Comparison of ENCODE assay signal across 1 cellular context in the genomic region with DNA sequence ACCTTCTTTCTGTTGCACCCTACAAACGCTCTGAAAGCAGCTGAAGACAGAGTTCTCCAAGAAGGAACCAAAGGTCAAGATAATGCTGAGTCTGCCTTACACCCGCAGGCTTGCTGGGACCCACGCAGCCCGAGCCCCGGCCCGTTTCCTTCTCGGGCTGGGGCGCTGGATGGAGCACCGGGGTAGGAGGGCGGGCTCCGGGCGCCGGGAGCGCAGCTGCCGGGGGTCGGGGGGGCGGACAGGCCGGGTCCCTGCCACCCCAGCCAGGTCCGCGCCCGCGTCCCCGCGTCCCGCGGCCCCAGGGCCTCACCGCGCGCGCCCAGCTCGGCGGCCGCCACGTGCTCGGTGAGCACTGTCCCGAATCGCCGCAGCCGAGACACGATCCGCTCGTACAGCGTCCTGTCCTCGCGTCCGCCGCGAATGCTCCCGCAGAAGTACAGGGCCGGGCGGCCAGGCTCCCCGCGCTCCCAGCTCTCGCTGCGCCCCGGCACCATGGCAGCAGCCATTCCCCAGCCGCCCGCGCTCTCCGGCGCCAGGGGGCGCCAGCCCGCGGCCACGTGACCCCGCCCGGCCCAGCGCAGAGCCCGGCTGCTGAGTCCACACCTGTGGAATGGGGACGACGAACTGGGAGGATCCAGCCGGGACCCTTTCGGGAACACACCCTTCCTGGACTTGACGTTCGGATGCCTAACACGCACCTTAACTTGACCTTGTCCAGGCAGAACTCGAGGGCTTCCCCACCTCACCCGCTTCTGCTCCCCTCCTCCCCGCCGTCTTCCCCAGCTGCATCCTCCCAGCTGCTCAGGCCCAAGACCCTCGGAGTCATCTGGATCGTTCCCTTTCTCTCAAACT.
TF ChIP-seq lines count a peak whose summit lies in the region.

A gene with protein sequence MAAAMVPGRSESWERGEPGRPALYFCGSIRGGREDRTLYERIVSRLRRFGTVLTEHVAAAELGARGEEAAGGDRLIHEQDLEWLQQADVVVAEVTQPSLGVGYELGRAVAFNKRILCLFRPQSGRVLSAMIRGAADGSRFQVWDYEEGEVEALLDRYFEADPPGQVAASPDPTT (minus strand): TSS at position 531 of the 852 bp plus-strand sequence. CDS start 25 bp downstream, at position 506.

TF ChIP-seq in HEK293, 187 proteins besides CTCF, POLR2A, EP300 and RAD21 (continued from another document and continues in another):
- TF ChIP-seq ZNF544 (tag by site-specific recombination; IDR thresholded peaks at IDR 0.05) (no peak), ZNF112 (tag by site-specific recombination; IDR thresholded peaks at IDR 0.05) (no peak), YY2 (tag by site-specific recombination; IDR thresholded peaks at IDR 0.05) (peak; percentile 69), ZNF132 (tag by site-specific recombination; IDR thresholded peaks at IDR 0.05; ENCODE audit: borderline replicate concordance) (no peak), ZBTB17 (tag by site-specific recombination; IDR thresholded peaks at IDR 0.05) (peak; percentile 46), ZNF311 (tag by site-specific recombination; IDR thresholded peaks at IDR 0.05; ENCODE audit: borderline replicate concordance) (no peak), ZNF529 (tag by site-specific recombination; IDR thresholded peaks at IDR 0.05; ENCODE audit: insufficient replicate concordance) (no peak), HOXC10 (CRISPR knock-in tag; IDR thresholded peaks at IDR 0.05) (0 out of 2 replicates have a peak, but pooled peaks have one; percentile 67), ZNF596 (tag by site-specific recombination; IDR thresholded peaks at IDR 0.05) (peak; percentile 51), ZNF555 (tag by site-specific recombination; conservative IDR thresholded peaks at IDR 0.05) (no peak), ZNF157 (tag by site-specific recombination; IDR thresholded peaks at IDR 0.05) (no peak), OVOL3 (tag by site-specific recombination; IDR thresholded peaks at IDR 0.05) (no peak), MYNN (tag by site-specific recombination; IDR thresholded peaks at IDR 0.05; ENCODE audit: borderline replicate concordance) (no peak), ZSCAN30 (tag by site-specific recombination; IDR thresholded peaks at IDR 0.05) (peak; percentile 98), ZNF2 (tag by site-specific recombination; IDR thresholded peaks at IDR 0.05) (0 out of 2 replicates have a peak, but pooled peaks have one; percentile 63), SP2 (tag by site-specific recombination; IDR thresholded peaks at IDR 0.05) (no peak), ZNF548 (tag by site-specific recombination; IDR thresholded peaks at IDR 0.05) (no peak), ZNF37A (tag by site-specific recombination; IDR thresholded peaks at IDR 0.05) (no peak), ZNF248 (tag by site-specific recombination; IDR thresholded peaks at IDR 0.05) (no peak), ZNF530 (tag by site-specific recombination; IDR thresholded peaks at IDR 0.05; ENCODE audit: low read depth) (no peak), GLI4 (tag by site-specific recombination; IDR thresholded peaks at IDR 0.05) (no peak), ZNF549 (tag by site-specific recombination; IDR thresholded peaks at IDR 0.05) (no peak), KLF8 (tag by site-specific recombination; IDR thresholded peaks at IDR 0.05) (peak; percentile 45; the same call in 1 of the 2 replicates), SETDB1 (IDR thresholded peaks at IDR 0.05; ENCODE audit: insufficient read length, low read length) (no peak), ZNF184 (tag by site-specific recombination; IDR thresholded peaks at IDR 0.05) (peak; percentile 67; the same call in 1 of the 2 replicates), ZNF521 (tag by site-specific recombination; IDR thresholded peaks at IDR 0.05) (no peak)
- TF ChIP-seq, protein P1, sequence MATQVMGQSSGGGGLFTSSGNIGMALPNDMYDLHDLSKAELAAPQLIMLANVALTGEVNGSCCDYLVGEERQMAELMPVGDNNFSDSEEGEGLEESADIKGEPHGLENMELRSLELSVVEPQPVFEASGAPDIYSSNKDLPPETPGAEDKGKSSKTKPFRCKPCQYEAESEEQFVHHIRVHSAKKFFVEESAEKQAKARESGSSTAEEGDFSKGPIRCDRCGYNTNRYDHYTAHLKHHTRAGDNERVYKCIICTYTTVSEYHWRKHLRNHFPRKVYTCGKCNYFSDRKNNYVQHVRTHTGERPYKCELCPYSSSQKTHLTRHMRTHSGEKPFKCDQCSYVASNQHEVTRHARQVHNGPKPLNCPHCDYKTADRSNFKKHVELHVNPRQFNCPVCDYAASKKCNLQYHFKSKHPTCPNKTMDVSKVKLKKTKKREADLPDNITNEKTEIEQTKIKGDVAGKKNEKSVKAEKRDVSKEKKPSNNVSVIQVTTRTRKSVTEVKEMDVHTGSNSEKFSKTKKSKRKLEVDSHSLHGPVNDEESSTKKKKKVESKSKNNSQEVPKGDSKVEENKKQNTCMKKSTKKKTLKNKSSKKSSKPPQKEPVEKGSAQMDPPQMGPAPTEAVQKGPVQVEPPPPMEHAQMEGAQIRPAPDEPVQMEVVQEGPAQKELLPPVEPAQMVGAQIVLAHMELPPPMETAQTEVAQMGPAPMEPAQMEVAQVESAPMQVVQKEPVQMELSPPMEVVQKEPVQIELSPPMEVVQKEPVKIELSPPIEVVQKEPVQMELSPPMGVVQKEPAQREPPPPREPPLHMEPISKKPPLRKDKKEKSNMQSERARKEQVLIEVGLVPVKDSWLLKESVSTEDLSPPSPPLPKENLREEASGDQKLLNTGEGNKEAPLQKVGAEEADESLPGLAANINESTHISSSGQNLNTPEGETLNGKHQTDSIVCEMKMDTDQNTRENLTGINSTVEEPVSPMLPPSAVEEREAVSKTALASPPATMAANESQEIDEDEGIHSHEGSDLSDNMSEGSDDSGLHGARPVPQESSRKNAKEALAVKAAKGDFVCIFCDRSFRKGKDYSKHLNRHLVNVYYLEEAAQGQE (tag by site-specific recombination; IDR thresholded peaks at IDR 0.05): no peak
- TF ChIP-seq, protein P2, sequence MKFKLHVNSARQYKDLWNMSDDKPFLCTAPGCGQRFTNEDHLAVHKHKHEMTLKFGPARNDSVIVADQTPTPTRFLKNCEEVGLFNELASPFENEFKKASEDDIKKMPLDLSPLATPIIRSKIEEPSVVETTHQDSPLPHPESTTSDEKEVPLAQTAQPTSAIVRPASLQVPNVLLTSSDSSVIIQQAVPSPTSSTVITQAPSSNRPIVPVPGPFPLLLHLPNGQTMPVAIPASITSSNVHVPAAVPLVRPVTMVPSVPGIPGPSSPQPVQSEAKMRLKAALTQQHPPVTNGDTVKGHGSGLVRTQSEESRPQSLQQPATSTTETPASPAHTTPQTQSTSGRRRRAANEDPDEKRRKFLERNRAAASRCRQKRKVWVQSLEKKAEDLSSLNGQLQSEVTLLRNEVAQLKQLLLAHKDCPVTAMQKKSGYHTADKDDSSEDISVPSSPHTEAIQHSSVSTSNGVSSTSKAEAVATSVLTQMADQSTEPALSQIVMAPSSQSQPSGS (tag by site-specific recombination; IDR thresholded peaks at IDR 0.05; ENCODE audit: low read depth): no peak
- TF ChIP-seq, protein P3, sequence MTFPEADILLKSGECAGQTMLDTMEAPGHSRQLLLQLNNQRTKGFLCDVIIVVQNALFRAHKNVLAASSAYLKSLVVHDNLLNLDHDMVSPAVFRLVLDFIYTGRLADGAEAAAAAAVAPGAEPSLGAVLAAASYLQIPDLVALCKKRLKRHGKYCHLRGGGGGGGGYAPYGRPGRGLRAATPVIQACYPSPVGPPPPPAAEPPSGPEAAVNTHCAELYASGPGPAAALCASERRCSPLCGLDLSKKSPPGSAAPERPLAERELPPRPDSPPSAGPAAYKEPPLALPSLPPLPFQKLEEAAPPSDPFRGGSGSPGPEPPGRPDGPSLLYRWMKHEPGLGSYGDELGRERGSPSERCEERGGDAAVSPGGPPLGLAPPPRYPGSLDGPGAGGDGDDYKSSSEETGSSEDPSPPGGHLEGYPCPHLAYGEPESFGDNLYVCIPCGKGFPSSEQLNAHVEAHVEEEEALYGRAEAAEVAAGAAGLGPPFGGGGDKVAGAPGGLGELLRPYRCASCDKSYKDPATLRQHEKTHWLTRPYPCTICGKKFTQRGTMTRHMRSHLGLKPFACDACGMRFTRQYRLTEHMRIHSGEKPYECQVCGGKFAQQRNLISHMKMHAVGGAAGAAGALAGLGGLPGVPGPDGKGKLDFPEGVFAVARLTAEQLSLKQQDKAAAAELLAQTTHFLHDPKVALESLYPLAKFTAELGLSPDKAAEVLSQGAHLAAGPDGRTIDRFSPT (tag by site-specific recombination; IDR thresholded peaks at IDR 0.05): peak; percentile 37; the same call in 1 of the 2 replicates
- TF ChIP-seq, protein P4, sequence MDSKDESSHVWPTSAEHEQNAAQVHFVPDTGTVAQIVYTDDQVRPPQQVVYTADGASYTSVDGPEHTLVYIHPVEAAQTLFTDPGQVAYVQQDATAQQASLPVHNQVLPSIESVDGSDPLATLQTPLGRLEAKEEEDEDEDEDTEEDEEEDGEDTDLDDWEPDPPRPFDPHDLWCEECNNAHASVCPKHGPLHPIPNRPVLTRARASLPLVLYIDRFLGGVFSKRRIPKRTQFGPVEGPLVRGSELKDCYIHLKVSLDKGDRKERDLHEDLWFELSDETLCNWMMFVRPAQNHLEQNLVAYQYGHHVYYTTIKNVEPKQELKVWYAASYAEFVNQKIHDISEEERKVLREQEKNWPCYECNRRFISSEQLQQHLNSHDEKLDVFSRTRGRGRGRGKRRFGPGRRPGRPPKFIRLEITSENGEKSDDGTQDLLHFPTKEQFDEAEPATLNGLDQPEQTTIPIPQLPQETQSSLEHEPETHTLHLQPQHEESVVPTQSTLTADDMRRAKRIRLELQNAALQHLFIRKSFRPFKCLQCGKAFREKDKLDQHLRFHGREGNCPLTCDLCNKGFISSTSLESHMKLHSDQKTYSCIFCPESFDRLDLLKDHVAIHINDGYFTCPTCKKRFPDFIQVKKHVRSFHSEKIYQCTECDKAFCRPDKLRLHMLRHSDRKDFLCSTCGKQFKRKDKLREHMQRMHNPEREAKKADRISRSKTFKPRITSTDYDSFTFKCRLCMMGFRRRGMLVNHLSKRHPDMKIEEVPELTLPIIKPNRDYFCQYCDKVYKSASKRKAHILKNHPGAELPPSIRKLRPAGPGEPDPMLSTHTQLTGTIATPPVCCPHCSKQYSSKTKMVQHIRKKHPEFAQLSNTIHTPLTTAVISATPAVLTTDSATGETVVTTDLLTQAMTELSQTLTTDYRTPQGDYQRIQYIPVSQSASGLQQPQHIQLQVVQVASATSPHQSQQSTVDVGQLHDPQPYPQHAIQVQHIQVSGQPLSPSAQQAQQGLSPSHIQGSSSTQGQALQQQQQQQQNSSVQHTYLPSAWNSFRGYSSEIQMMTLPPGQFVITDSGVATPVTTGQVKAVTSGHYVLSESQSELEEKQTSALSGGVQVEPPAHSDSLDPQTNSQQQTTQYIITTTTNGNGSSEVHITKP (tag by site-specific recombination; IDR thresholded peaks at IDR 0.05): peak; percentile 56
- TF ChIP-seq, protein P5, sequence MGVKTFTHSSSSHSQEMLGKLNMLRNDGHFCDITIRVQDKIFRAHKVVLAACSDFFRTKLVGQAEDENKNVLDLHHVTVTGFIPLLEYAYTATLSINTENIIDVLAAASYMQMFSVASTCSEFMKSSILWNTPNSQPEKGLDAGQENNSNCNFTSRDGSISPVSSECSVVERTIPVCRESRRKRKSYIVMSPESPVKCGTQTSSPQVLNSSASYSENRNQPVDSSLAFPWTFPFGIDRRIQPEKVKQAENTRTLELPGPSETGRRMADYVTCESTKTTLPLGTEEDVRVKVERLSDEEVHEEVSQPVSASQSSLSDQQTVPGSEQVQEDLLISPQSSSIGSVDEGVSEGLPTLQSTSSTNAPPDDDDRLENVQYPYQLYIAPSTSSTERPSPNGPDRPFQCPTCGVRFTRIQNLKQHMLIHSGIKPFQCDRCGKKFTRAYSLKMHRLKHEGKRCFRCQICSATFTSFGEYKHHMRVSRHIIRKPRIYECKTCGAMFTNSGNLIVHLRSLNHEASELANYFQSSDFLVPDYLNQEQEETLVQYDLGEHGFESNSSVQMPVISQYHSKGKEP (tag by site-specific recombination; IDR thresholded peaks at IDR 0.05): 0 out of 2 replicates have a peak, but pooled peaks have one; percentile 67
- TF ChIP-seq, protein P6, sequence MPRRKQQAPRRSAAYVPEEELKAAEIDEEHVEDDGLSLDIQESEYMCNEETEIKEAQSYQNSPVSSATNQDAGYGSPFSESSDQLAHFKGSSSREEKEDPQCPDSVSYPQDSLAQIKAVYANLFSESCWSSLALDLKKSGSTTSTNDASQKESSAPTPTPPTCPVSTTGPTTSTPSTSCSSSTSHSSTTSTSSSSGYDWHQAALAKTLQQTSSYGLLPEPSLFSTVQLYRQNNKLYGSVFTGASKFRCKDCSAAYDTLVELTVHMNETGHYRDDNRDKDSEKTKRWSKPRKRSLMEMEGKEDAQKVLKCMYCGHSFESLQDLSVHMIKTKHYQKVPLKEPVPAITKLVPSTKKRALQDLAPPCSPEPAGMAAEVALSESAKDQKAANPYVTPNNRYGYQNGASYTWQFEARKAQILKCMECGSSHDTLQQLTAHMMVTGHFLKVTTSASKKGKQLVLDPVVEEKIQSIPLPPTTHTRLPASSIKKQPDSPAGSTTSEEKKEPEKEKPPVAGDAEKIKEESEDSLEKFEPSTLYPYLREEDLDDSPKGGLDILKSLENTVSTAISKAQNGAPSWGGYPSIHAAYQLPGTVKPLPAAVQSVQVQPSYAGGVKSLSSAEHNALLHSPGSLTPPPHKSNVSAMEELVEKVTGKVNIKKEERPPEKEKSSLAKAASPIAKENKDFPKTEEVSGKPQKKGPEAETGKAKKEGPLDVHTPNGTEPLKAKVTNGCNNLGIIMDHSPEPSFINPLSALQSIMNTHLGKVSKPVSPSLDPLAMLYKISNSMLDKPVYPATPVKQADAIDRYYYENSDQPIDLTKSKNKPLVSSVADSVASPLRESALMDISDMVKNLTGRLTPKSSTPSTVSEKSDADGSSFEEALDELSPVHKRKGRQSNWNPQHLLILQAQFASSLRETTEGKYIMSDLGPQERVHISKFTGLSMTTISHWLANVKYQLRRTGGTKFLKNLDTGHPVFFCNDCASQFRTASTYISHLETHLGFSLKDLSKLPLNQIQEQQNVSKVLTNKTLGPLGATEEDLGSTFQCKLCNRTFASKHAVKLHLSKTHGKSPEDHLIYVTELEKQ (tag by site-specific recombination; IDR thresholded peaks at IDR 0.05; ENCODE audit: borderline replicate concordance): no peak
- TF ChIP-seq, protein P7, sequence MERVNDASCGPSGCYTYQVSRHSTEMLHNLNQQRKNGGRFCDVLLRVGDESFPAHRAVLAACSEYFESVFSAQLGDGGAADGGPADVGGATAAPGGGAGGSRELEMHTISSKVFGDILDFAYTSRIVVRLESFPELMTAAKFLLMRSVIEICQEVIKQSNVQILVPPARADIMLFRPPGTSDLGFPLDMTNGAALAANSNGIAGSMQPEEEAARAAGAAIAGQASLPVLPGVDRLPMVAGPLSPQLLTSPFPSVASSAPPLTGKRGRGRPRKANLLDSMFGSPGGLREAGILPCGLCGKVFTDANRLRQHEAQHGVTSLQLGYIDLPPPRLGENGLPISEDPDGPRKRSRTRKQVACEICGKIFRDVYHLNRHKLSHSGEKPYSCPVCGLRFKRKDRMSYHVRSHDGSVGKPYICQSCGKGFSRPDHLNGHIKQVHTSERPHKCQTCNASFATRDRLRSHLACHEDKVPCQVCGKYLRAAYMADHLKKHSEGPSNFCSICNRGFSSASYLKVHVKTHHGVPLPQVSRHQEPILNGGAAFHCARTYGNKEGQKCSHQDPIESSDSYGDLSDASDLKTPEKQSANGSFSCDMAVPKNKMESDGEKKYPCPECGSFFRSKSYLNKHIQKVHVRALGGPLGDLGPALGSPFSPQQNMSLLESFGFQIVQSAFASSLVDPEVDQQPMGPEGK (tag by site-specific recombination; IDR thresholded peaks at IDR 0.05): no peak; the same call in 1 of the 2 replicates
